ENCODE assay signal across 17 cellular contexts in genomic region chr9:96161819-96162218, GRCh38.
DNase-seq lines count a peak whose midpoint lies in the region; ATAC-seq and TF ChIP-seq lines count a peak whose summit lies in the region.
"Had no signal": no experiment of that assay in that cellular context is flagged by ENCODE, and none has a peak within 500 bp of the region (broad histone marks: within the 10 kb centered on the region; RNA-seq: fewer than 3 reads in every experiment).

No MANE protein-coding gene starts in this region.

- H3K36me3 Mint-ChIP-seq in stimulated activated naive B cell treated with anti-CD40 and anti-IgM and Interleukin-4, amounts not matched to agents 10 μg/mL and 1 μg/mL and 100 μg/mL, for 72 hours = no peaks in the 10 kb centered on the region
- H3K36me3 Mint-ChIP-seq: CD14-positive monocyte; CD4-positive, alpha-beta memory T cell had no signal

- ATAC-seq in stimulated activated naive B cell treated with anti-CD40 and anti-IgM and Interleukin-4, amounts not matched to agents 10 μg/mL and 1 μg/mL and 100 μg/mL, for 72 hours (replicated peaks) = no peak
- ATAC-seq in HG03175 (IDR thresholded peaks at IDR 0.05; ENCODE audit: unreplicated experiment) = no peak

- peaks cover 17 to 28% of the 10 kb centered on the region in 2 donors for H3K4me1 Mint-ChIP-seq in stimulated activated naive B cell treated with anti-CD40 and anti-IgM and Interleukin-4, amounts not matched to agents 10 μg/mL and 1 μg/mL and 100 μg/mL, for 72 hours

- TF ChIP-seq CTCF in GM13976 (IDR thresholded peaks at IDR 0.05; ENCODE audit: borderline replicate concordance, control extremely low read depth, extremely low read depth, insufficient read depth, missing control alignments) = no peak

- in situ Hi-C loops in GM13976 (cut with MboI; ENCODE audit: low sequenced_read_pairs, unreplicated experiment) = no loop called here

- peak overlapping the region; percentile 3 for H3K27ac Mint-ChIP-seq in stimulated activated naive B cell treated with anti-CD40 and anti-IgM and Interleukin-4, amounts not matched to agents 10 μg/mL and 1 μg/mL and 100 μg/mL, for 72 hours
- H3K27ac Mint-ChIP-seq: CD14-positive monocyte; CD4-positive, alpha-beta memory T cell; HFFc6 had no signal

- DNase-seq in SK-N-DZ (ENCODE audit: low spot score) (peak; percentile 45), mesenteric fat pad (ENCODE audit: low spot score) (peak; percentile 80), SIG-M5 (lab: John Stamatoyannopoulos, UW) (no peak), GM13976 (ENCODE audit: low spot score) (no peak)
- no peak for DNase-seq in stimulated activated naive B cell treated with anti-CD40 and anti-IgM and Interleukin-4, amounts not matched to agents 10 μg/mL and 1 μg/mL and 100 μg/mL, for 72 hours
- DNase-seq: ACHN; BE2C; CD4-positive, alpha-beta memory T cell; DMS153; DMS79; GDM1; GM23248; HCEC 1CT; HFFc6; KG1 had no signal

- H3K27me3 Mint-ChIP-seq in stimulated activated naive B cell treated with anti-CD40 and anti-IgM and Interleukin-4, amounts not matched to agents 10 μg/mL and 1 μg/mL and 100 μg/mL, for 72 hours = peaks cover 12 to 16% of the 10 kb centered on the region in 2 donors

- peaks cover 0 to 5% of the 10 kb centered on the region in 2 donors for H3K9me3 Mint-ChIP-seq in stimulated activated naive B cell treated with anti-CD40 and anti-IgM and Interleukin-4, amounts not matched to agents 10 μg/mL and 1 μg/mL and 100 μg/mL, for 72 hours
- H3K9me3 Mint-ChIP-seq: CD4-positive, alpha-beta memory T cell had no signal

- no peak overlapping the region for H3K4me3 Mint-ChIP-seq in stimulated activated naive B cell treated with anti-CD40 and anti-IgM and Interleukin-4, amounts not matched to agents 10 μg/mL and 1 μg/mL and 100 μg/mL, for 72 hours
- H3K4me3 Mint-ChIP-seq: CD14-positive monocyte; CD4-positive, alpha-beta memory T cell; HFFc6 had no signal

Comparison
In these comparisons a context has a peak if more than half of its experiments do, and no peak if none do; other contexts are left out.
1. DNase-seq: peak in SK-N-DZ (single experiment) and mesenteric fat pad (single experiment); none in stimulated activated naive B cell treated with anti-CD40 and anti-IgM and Interleukin-4, amounts not matched to agents 10 μg/mL and 1 μg/mL and 100 μg/mL, for 72 hours (single experiment), SIG-M5 (single experiment) and GM13976 (single experiment).